Comparison of ENCODE assay signal across 9 cellular contexts in genomic region chr22:20080445-20080775, GRCh38. TPM values are rescaled to one million over a fixed set of nuclear protein-coding genes. Genes with fewer than 3 reads are reported as not detected.
DNase-seq lines count a peak whose midpoint lies in the region; ATAC-seq, FAIRE-seq and TF ChIP-seq lines count a peak whose summit lies in the region.
"Had no signal": no experiment of that assay in that cellular context is flagged by ENCODE, and none has a peak within 500 bp of the region (broad histone marks: within the 10 kb centered on the region; RNA-seq: fewer than 3 reads in every experiment).

No MANE protein-coding gene starts in this region.

- H2AFZ ChIP-seq in SK-N-SH (ENCODE audit: low read depth) = no peak overlapping the region

- H3K4me1 ChIP-seq in CD4-positive, CD25-positive, alpha-beta regulatory T cell (ENCODE audit: control insufficient read depth, insufficient read depth, low read length, poor library complexity, severe bottlenecking) = peaks cover 38% of the 10 kb centered on the region
- H3K4me1 ChIP-seq in SK-N-SH (ENCODE audit: control insufficient read depth in 1 of 2, insufficient read depth in 2 of 2, low read depth in 1 of 2, low read length in 1 of 2) (peaks cover 7 to 27% of the 10 kb centered on the region in 2 experiments; a peak in 1 of 4 replicates), skeletal muscle satellite cell (ENCODE audit: control insufficient read depth, insufficient read depth, low read length) (peaks cover 25% of the 10 kb centered on the region)

- WGBS in SK-N-SH (ENCODE audit: low lambda C conversion rate) = 0% methylated on average over 9 of the region's 34 CpGs

- H3K27ac Mint-ChIP-seq in CD4-positive, CD25-positive, alpha-beta regulatory T cell = peak overlapping the region; percentile 76 to 90 (median 87)

- peaks cover 37% of the 10 kb centered on the region for H4K20me1 ChIP-seq in SK-N-SH (ENCODE audit: insufficient read depth)

- no peak for TF ChIP-seq CTCF in SK-N-SH (IDR thresholded peaks at IDR 0.05)

- POLR2A ChIA-PET in SK-N-SH (lab: Yijun Ruan, JAX) = interaction anchor here (1.0 to 1.2 kb wide), 2 partner anchors 12 to 35 kb away, joined by 3 to 4 read pairs; partner anchors contain the start of gene RANBP1

- H3K9me3 ChIP-seq in CD4-positive, CD25-positive, alpha-beta regulatory T cell (ENCODE audit: control insufficient read depth in 2 of 2, low read length in 2 of 2) = no peaks in the 10 kb centered on the region
- H3K9me3 ChIP-seq in SK-N-SH (no peaks in the 10 kb centered on the region), skeletal muscle satellite cell (replicated peaks; ENCODE audit: low read length) (no peaks in the 10 kb centered on the region)

- peak overlapping the region; percentile 98 for H3K9ac ChIP-seq in SK-N-SH
- peak overlapping the region; percentile 89 for H3K9ac ChIP-seq in skeletal muscle satellite cell (ENCODE audit: low read depth, low read length)

- no peak for TF ChIP-seq EP300 in SK-N-SH (IDR thresholded peaks at IDR 0.05; ENCODE audit: borderline replicate concordance in 1 of 2, low read depth in 1 of 2, low read length in 1 of 2)

- peaks cover 9% of the 10 kb centered on the region for H3F3A ChIP-seq in SK-N-SH (replicated peaks; ENCODE audit: insufficient read depth)

- H3K9me3 Mint-ChIP-seq in CD4-positive, CD25-positive, alpha-beta regulatory T cell = no peaks in the 10 kb centered on the region

- no peaks in the 10 kb centered on the region for H3K36me3 ChIP-seq in CD4-positive, CD25-positive, alpha-beta regulatory T cell (ENCODE audit: control insufficient read depth, insufficient read depth, low read length)
- peaks cover 1 to 8% of the 10 kb centered on the region in 2 experiments for H3K36me3 ChIP-seq in SK-N-SH (replicated peaks in 1 of 2; ENCODE audit: control insufficient read depth in 1 of 2, insufficient read depth in 2 of 2, low read length in 1 of 2)
- H3K36me3 ChIP-seq in skeletal muscle satellite cell (ENCODE audit: insufficient read depth, low read length) = peaks cover 14% of the 10 kb centered on the region

- H3K27me3 ChIP-seq in CD4-positive, CD25-positive, alpha-beta regulatory T cell (ENCODE audit: control insufficient read depth, insufficient read depth, low read length) = no peaks in the 10 kb centered on the region
- H3K27me3 ChIP-seq in SK-N-SH (ENCODE audit: insufficient read depth) (no peaks in the 10 kb centered on the region), skeletal muscle satellite cell (ENCODE audit: control insufficient read depth, insufficient read depth, low read length) (no peaks in the 10 kb centered on the region)

- peak overlapping the region; percentile 74 for H3K27ac ChIP-seq in CD4-positive, CD25-positive, alpha-beta regulatory T cell (ENCODE audit: insufficient read depth, low read length, poor library complexity, severe bottlenecking)
- peak overlapping the region; percentile 75 to 81 for H3K27ac ChIP-seq in SK-N-SH (ENCODE audit: low read depth in 2 of 2, low read length in 1 of 2)

- DNase-seq in CD4-positive, CD25-positive, alpha-beta regulatory T cell = peak; percentile 69 to 75 (median 71)
- DNase-seq in GM19240 (ENCODE audit: insufficient read length, low spot score) (peak; percentile 78), SK-N-SH (peak; percentile 90), anterior cingulate cortex (lab: John Stamatoyannopoulos, UW) (peak in 36 of 58 donors; percentile 29 to 76 (median 58)), hypothalamus (lab: John Stamatoyannopoulos, UW) (peak in 27 of 51 donors; percentile 24 to 79 (median 59)), frontal cortex (ENCODE audit: low spot score in 2 of 2) (no peak)

- peaks cover 52% of the 10 kb centered on the region for H3K79me2 ChIP-seq in SK-N-SH (ENCODE audit: insufficient read depth)

- peak overlapping the region; percentile 83 for H3K4me2 ChIP-seq in SK-N-SH
- H3K4me2 ChIP-seq in skeletal muscle satellite cell (ENCODE audit: low read length) = peak overlapping the region; percentile 91

- TF ChIP-seq RAD21 in SK-N-SH (IDR thresholded peaks at IDR 0.05; ENCODE audit: low read length) = no peak

- CTCF ChIA-PET in SK-N-SH (lab: Yijun Ruan, JAX) = no interaction called here

- peak overlapping the region; percentile 96 for H3K4me3 ChIP-seq in CD4-positive, CD25-positive, alpha-beta regulatory T cell (ENCODE audit: low read depth, low read length)
- peak overlapping the region; percentile 68 to 83 for H3K4me3 ChIP-seq in SK-N-SH (ENCODE audit: low read depth in 2 of 2, low read length in 1 of 2)
- H3K4me3 ChIP-seq in skeletal muscle satellite cell (ENCODE audit: low read length) = peak overlapping the region; percentile 77

- H3K36me3 Mint-ChIP-seq in CD4-positive, CD25-positive, alpha-beta regulatory T cell = peaks cover 2% of the 10 kb centered on the region

- H3K9me2 ChIP-seq in SK-N-SH = no peaks in the 10 kb centered on the region

- peaks cover 4 to 51% (median 32%) of the 10 kb centered on the region in 4 donors for H3K4me1 Mint-ChIP-seq in CD4-positive, CD25-positive, alpha-beta regulatory T cell

- H3K4me3 Mint-ChIP-seq in CD4-positive, CD25-positive, alpha-beta regulatory T cell = peak overlapping the region; percentile 82 to 96 (median 89)

- ATAC-seq in CD4-positive, CD25-positive, alpha-beta regulatory T cell (ENCODE audit: low read depth in 2 of 2) = peak; percentile 69 to 70
- ATAC-seq in HG03378 (IDR thresholded peaks at IDR 0.05; ENCODE audit: unreplicated experiment) = peak; percentile 46

- FAIRE-seq in frontal cortex (lab: Jason Lieb, UNC) = no peak
- FAIRE-seq: colon had no signal

- no peaks in the 10 kb centered on the region for H3K27me3 Mint-ChIP-seq in CD4-positive, CD25-positive, alpha-beta regulatory T cell

TF ChIP-seq in SK-N-SH, 30 proteins besides CTCF, POLR2A, EP300 and RAD21:
- TF ChIP-seq YY1 (IDR thresholded peaks at IDR 0.05; ENCODE audit: low read depth) (peak; percentile 80; the same call in 1 of the 2 replicates), FOSL2 (IDR thresholded peaks at IDR 0.05; ENCODE audit: borderline replicate concordance, low read depth) (no peak)

RNA-seq across cellular contexts. Expression of gene DGCR8, which starts 0.4 kb away (rescaled TPM):
- total RNA-seq in CD4-positive, CD25-positive, alpha-beta regulatory T cell = 41.1 TPM
- polyA plus RNA-seq in CD4-positive, CD25-positive, alpha-beta regulatory T cell = 1 to 10 TPM; 2.7 to 6.6 (median 4.5) TPM
- polyA plus RNA-seq in SK-N-SH (2012; rRNA removed) = 23.9 and 26.5 TPM in 2 replicates
- 15.0 and 15.8 TPM in 2 replicates for polyA plus RNA-seq in SK-N-SH (2012; cell fraction: cytosol; rRNA removed)
- 107 and 117 TPM in 2 replicates for polyA plus RNA-seq in SK-N-SH (2012; cell fraction: nucleus; rRNA removed)
- total RNA-seq in skeletal muscle satellite cell (2012; rRNA removed) = 22.3 and 23.6 TPM in 2 replicates
- total RNA-seq in frontal cortex = 42.8 TPM

RNA-seq across cellular contexts. Expression of gene RANBP1, which starts 35.5 kb away (rescaled TPM):
- 67.2 TPM for total RNA-seq in CD4-positive, CD25-positive, alpha-beta regulatory T cell
- 10 to 100 TPM; 80.7 to 93.9 (median 90.2) TPM for polyA plus RNA-seq in CD4-positive, CD25-positive, alpha-beta regulatory T cell
- 288 and 502 TPM in 2 replicates for polyA plus RNA-seq in SK-N-SH (2012; rRNA removed)
- polyA plus RNA-seq in SK-N-SH (2012; cell fraction: cytosol; rRNA removed) = 421 and 483 TPM in 2 replicates
- polyA plus RNA-seq in SK-N-SH (2012; cell fraction: nucleus; rRNA removed) = 259 and 349 TPM in 2 replicates
- 325 and 449 TPM in 2 replicates for total RNA-seq in skeletal muscle satellite cell (2012; rRNA removed)
- 182 TPM for total RNA-seq in frontal cortex

RNA-seq across cellular contexts. Expression of gene TRMT2A, which starts 36.6 kb away (rescaled TPM):
- 75.2 TPM for total RNA-seq in CD4-positive, CD25-positive, alpha-beta regulatory T cell
- polyA plus RNA-seq in CD4-positive, CD25-positive, alpha-beta regulatory T cell = 10 to 100 TPM; 24.5 to 30.2 (median 28.1) TPM
- polyA plus RNA-seq in SK-N-SH (2012; rRNA removed) = 54.6 and 73.1 TPM in 2 replicates
- 7.9 and 12.8 TPM in 2 replicates for polyA plus RNA-seq in SK-N-SH (2012; cell fraction: cytosol; rRNA removed)
- polyA plus RNA-seq in SK-N-SH (2012; cell fraction: nucleus; rRNA removed) = 409 and 434 TPM in 2 replicates
- 34.2 and 43.9 TPM in 2 replicates for total RNA-seq in skeletal muscle satellite cell (2012; rRNA removed)
- 28.9 TPM for total RNA-seq in frontal cortex

RNA-seq across cellular contexts. Expression of gene ZDHHC8, which starts 51.2 kb away (rescaled TPM):
- total RNA-seq in CD4-positive, CD25-positive, alpha-beta regulatory T cell = 76.7 TPM
- 1 to 10 TPM; 1.2 to 4.3 (median 1.6) TPM for polyA plus RNA-seq in CD4-positive, CD25-positive, alpha-beta regulatory T cell
- polyA plus RNA-seq in SK-N-SH (2012; rRNA removed) = 36.5 and 65.3 TPM in 2 replicates
- 21.9 and 35.0 TPM in 2 replicates for polyA plus RNA-seq in SK-N-SH (2012; cell fraction: cytosol; rRNA removed)
- polyA plus RNA-seq in SK-N-SH (2012; cell fraction: nucleus; rRNA removed) = 436 and 508 TPM in 2 replicates
- total RNA-seq in skeletal muscle satellite cell (2012; rRNA removed) = 10.3 and 11.4 TPM in 2 replicates
- total RNA-seq in frontal cortex = 2.9 TPM

RNA-seq across cellular contexts. Expression of gene TANGO2, which starts 59.5 kb away (rescaled TPM):
- total RNA-seq in CD4-positive, CD25-positive, alpha-beta regulatory T cell = 43.0 TPM
- 10 to 100 TPM; 39.5 to 48.4 (median 45.0) TPM for polyA plus RNA-seq in CD4-positive, CD25-positive, alpha-beta regulatory T cell
- polyA plus RNA-seq in SK-N-SH (2012; rRNA removed) = 20.7 and 25.5 TPM in 2 replicates
- polyA plus RNA-seq in SK-N-SH (2012; cell fraction: cytosol; rRNA removed) = 10.1 and 15.9 TPM in 2 replicates
- 28.8 and 32.7 TPM in 2 replicates for polyA plus RNA-seq in SK-N-SH (2012; cell fraction: nucleus; rRNA removed)
- 43.0 and 50.2 TPM in 2 replicates for total RNA-seq in skeletal muscle satellite cell (2012; rRNA removed)
- 8.2 TPM for total RNA-seq in frontal cortex

Comparison
In these comparisons a context has a peak if more than half of its experiments do, and no peak if none do; other contexts are left out.
1. DNase-seq: peak in CD4-positive, CD25-positive, alpha-beta regulatory T cell (3 of 3), GM19240 (single experiment), SK-N-SH (single experiment), anterior cingulate cortex (36 of 58) and hypothalamus (27 of 51); none in frontal cortex (0 of 2).
2. Peak in every context shown above with its lines, with median percentiles within 50 percentile points of each other: H3K4me3 ChIP-seq.